ENCODE assay signal across 22 cellular contexts in the genomic region with DNA sequence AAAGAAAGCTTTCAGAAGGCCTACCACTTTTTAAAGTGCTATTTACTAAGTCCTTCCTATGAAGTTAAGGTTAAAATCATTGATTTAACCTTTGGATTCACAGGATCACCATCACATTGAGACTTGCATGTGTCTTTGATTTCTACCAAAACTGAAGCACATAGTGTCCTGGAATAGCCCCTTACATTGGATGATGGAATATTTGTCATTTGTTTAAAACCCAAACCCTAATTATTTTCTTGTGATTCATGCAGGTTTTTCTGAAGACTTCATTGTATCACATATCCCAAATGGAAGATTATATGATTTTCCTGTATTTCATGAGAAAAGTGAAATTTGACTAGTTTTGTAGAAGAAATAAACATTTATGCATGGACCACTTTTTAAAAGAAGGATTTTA. TPM values are rescaled to one million over a fixed set of nuclear protein-coding genes. Genes with fewer than 3 reads are reported as not detected.
A peak's percentile ranks its signal among the peaks of the same experiment; 100 is the strongest.
DNase-seq lines count a peak whose midpoint lies in the region; ATAC-seq and TF ChIP-seq lines count a peak whose summit lies in the region.
"Had no signal": no experiment of that assay in that cellular context is flagged by ENCODE, and none has a peak within 500 bp of the region (broad histone marks: within the 10 kb centered on the region; RNA-seq: fewer than 3 reads in every experiment).

No MANE protein-coding gene starts in this region.

- peaks cover 9% of the 10 kb centered on the region; the same call in 1 of the 2 replicates for H3K36me3 Mint-ChIP-seq in HFFc6 (ENCODE audit: low read depth)
- no peaks in the 10 kb centered on the region for H3K36me3 Mint-ChIP-seq in natural killer cell
- H3K36me3 Mint-ChIP-seq: activated naive CD8-positive, alpha-beta T cell treated with anti-CD3 and anti-CD28 coated beads for 36 hours had no signal

- no peaks in the 10 kb centered on the region for H3K36me3 ChIP-seq in A673 (ENCODE audit: insufficient read depth, low read length, poor library complexity, severe bottlenecking)
- H3K36me3 ChIP-seq in ectodermal cell (ENCODE audit: control insufficient read depth, insufficient read depth, low read length) = no peaks in the 10 kb centered on the region
- H3K36me3 ChIP-seq in lower lobe of right lung = no peaks in the 10 kb centered on the region
- H3K36me3 ChIP-seq: HAP-1, neutrophil, Peyer's patch, vagina had no signal

- H3K27ac Mint-ChIP-seq in HFFc6 (0 out of 2 replicates have a peak overlapping the region, but pooled peaks have one; percentile 31), natural killer cell (no peak overlapping the region)
- H3K27ac Mint-ChIP-seq: activated naive CD8-positive, alpha-beta T cell treated with anti-CD3 and anti-CD28 coated beads for 36 hours had no signal

- H3K9me3 Mint-ChIP-seq in HFFc6 = no peaks in the 10 kb centered on the region
- peaks cover 0 to 2% of the 10 kb centered on the region in 2 donors for H3K9me3 Mint-ChIP-seq in natural killer cell
- H3K9me3 Mint-ChIP-seq: activated naive CD8-positive, alpha-beta T cell treated with anti-CD3 and anti-CD28 coated beads for 36 hours had no signal

- CTCF ChIA-PET in A673 (lab: Charles Lee) = no interaction called here

- intact Hi-C loops in A673 (cut with micrococcal nuclease; ENCODE audit: unreplicated experiment) (loop anchor here (5.0 to 10.0 kb wide), 2 partner anchors 264 to 826 kb away; no protein-coding TSS in a partner anchor), lower lobe of right lung (cut with DNase I) (no loop called here), natural killer cell (cut with micrococcal nuclease) (no loop called here)

- no peak for DNase-seq in A673 (ENCODE audit: low spot score)
- no peak for DNase-seq in HFFc6
- DNase-seq in lower lobe of right lung = no peak
- DNase-seq in HuH-7 (ENCODE audit: low spot score) = no peak
- no peak for DNase-seq in natural killer cell
- DNase-seq: activated CD4-positive, alpha-beta T cell treated with anti-CD3 and anti-CD28 coated beads, Interleukin-2, amount 50 U/mL, for 1 hour; activated naive CD8-positive, alpha-beta T cell treated with anti-CD3 and anti-CD28 coated beads for 36 hours; activated T-cell treated with anti-CD3 and anti-CD28 coated beads, Interleukin-2, amount 50 U/mL, for 48 hours; COR-L47; GF-D8; glutamatergic neuron; islet precursor cell; mesendoderm; NCI-H2029 treated with DMSO at 0.1 percent for 48 hours; NCI-H748 treated with DMSO at 0.1 percent for 48 hours; Peyer's patch had no signal

- H3K9me3 ChIP-seq in A673 (ENCODE audit: low read depth, low read length, poor library complexity, severe bottlenecking) = no peaks in the 10 kb centered on the region
- H3K9me3 ChIP-seq in ectodermal cell (ENCODE audit: control insufficient read depth, low read length) = no peaks in the 10 kb centered on the region
- H3K9me3 ChIP-seq in lower lobe of right lung = no peaks in the 10 kb centered on the region
- H3K9me3 ChIP-seq: HAP-1, neutrophil, Peyer's patch, vagina had no signal

- TF ChIP-seq CTCF in A673 (conservative IDR thresholded peaks at IDR 0.05; ENCODE audit: low read depth, low read length) (no peak), HFFc6 (IDR thresholded peaks at IDR 0.05) (no peak), lower lobe of right lung (IDR thresholded peaks at IDR 0.05) (no peak), natural killer cell (IDR thresholded peaks at IDR 0.05) (no peak)

- H3K4me1 ChIP-seq in A673 (ENCODE audit: insufficient read depth, low read length, poor library complexity, severe bottlenecking) (peaks cover 54% of the 10 kb centered on the region), ectodermal cell (ENCODE audit: control insufficient read depth, insufficient read depth, low read length) (peaks cover 18% of the 10 kb centered on the region), lower lobe of right lung (peaks cover 10% of the 10 kb centered on the region)
- H3K4me1 ChIP-seq: Peyer's patch, vagina had no signal

- H3K4me3 Mint-ChIP-seq in HFFc6 (peak overlapping the region; percentile 97), natural killer cell (no peak overlapping the region)
- H3K4me3 Mint-ChIP-seq: activated naive CD8-positive, alpha-beta T cell treated with anti-CD3 and anti-CD28 coated beads for 36 hours had no signal

- H3K4me1 Mint-ChIP-seq in HFFc6 (ENCODE audit: low read depth) = peaks cover 68% of the 10 kb centered on the region
- peaks cover 15 to 17% of the 10 kb centered on the region in 2 donors for H3K4me1 Mint-ChIP-seq in natural killer cell

- no peak for ATAC-seq in lower lobe of right lung
- no peak for ATAC-seq in natural killer cell
- no peak for ATAC-seq in HG03378 (IDR thresholded peaks at IDR 0.05; ENCODE audit: unreplicated experiment)
- ATAC-seq in GM19324 (IDR thresholded peaks at IDR 0.05; ENCODE audit: low FRiP score, unreplicated experiment) = no peak

- H3K27ac ChIP-seq in A673 (ENCODE audit: low read depth, low read length, poor library complexity, severe bottlenecking) (peak overlapping the region; percentile 35), ectodermal cell (ENCODE audit: insufficient read depth, low read depth, low read length, poor library complexity, severe bottlenecking) (no peak overlapping the region), lower lobe of right lung (no peak overlapping the region)
- H3K27ac ChIP-seq: neutrophil, Peyer's patch, vagina had no signal

- no TSS peak for BruUV-seq in A673 (replicated peaks; lab: Mats Ljungman, UMichigan)

- peak overlapping the region; percentile 56 for H3K4me3 ChIP-seq in A673 (ENCODE audit: low read depth, low read length, poor library complexity, severe bottlenecking)
- H3K4me3 ChIP-seq in ectodermal cell (ENCODE audit: insufficient read depth, low read depth, low read length) = peak overlapping the region; percentile 74
- H3K4me3 ChIP-seq in lower lobe of right lung = peak overlapping the region; percentile 22
- H3K4me3 ChIP-seq: HAP-1, vagina had no signal

- no peaks in the 10 kb centered on the region for H3K27me3 ChIP-seq in A673 (replicated peaks; ENCODE audit: insufficient read depth, low read depth, low read length, poor library complexity)
- no peaks in the 10 kb centered on the region for H3K27me3 ChIP-seq in ectodermal cell (ENCODE audit: control insufficient read depth, insufficient read depth, low read length, poor library complexity, severe bottlenecking)
- H3K27me3 ChIP-seq in lower lobe of right lung (ENCODE audit: low read depth) = no peaks in the 10 kb centered on the region
- H3K27me3 ChIP-seq: Peyer's patch, vagina had no signal

- H3K27me3 Mint-ChIP-seq in HFFc6 (ENCODE audit: insufficient read depth) (peaks cover 2% of the 10 kb centered on the region; the same call in 1 of the 2 replicates), natural killer cell (ENCODE audit: low read depth in 2 of 2) (no peaks in the 10 kb centered on the region)

- POLR2A ChIA-PET in A673 (lab: Charles Lee; ENCODE audit: low non-redundant PET) = no interaction called here

RNA-seq across cellular contexts. Expression of gene SEMA3A, which starts 3.3 kb away (rescaled TPM):
- total RNA-seq in A673 (2021) (22.8 and 26.9 TPM in 2 replicates), lower lobe of right lung (9.7 TPM), natural killer cell (under 1 TPM in 2 of 3 donors, not detected in 1; 0.13 to 0.21 TPM)
- total RNA-seq in HFFc6 (2021; fragmentation: NEBNext Ultra II Directional; extraction: Animal tissue kit (Norgen Biotek cat#: 25700)) = 10 to 100 TPM; 56.9 to 86.2 (median 74.4) TPM
- polyA plus RNA-seq in ectodermal cell (2013, experiment 1 of 4) = 52.0 TPM
- polyA plus RNA-seq in ectodermal cell (2013, experiment 2 of 4) = 81.6 TPM
- polyA plus RNA-seq in ectodermal cell (2013, experiment 3 of 4) = 46.8 TPM
- 51.8 TPM for polyA plus RNA-seq in ectodermal cell (2013, experiment 4 of 4)

Comparison
In these comparisons a context has a peak if more than half of its experiments do, and no peak if none do; other contexts are left out.
1. H3K4me3 ChIP-seq: peak in every context shown above with its lines; median percentile 74 in ectodermal cell; 56 in A673; 22 in lower lobe of right lung.